Comparison of ENCODE assay signal across 8 cellular contexts in the genomic region with DNA sequence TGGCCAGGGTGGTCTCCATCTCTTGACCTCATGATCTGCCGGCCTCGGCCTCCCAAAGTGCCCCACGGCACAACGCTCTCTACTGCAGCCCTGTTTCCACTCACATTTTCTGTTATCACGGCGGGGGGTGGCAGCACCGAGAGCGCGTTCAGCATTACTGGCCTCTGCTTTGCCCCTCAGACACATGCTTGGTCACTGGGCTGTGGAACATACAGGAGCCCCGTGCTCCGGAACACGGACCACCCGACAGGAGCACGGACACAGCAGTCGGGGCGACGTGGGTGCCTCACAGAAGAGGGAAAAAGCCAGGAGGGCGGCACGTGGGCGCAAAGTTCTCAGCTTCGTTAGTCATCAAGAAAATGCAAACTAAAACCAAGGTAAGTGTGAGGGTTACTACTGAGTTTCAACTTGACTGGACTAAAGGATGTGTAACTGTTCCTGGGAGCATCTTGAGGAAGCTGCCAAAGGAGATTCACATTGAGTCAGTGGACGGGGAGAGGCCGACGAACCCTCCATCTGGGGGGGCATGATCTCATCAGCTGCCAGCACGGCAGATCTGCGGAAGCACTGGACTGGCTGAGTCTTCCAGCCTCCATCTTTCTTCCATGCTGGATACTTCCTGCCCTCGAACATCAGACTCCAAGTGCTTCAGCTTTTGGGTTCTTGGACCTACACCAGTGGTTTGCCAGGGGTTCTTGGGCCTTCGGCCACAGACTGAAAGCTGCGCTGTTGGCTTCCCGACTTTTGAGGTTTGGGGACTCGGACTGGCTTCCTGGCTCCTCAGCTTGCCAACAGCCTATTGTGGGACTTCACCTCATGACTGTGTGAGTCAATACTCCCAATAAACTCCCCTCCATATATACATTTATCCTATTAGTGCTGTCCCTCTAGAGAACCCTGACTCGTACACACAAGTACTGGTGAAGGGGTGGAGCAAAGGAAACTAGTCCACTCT.
DNase-seq lines count a peak whose midpoint lies in the region; ATAC-seq lines count a peak whose summit lies in the region.

No MANE protein-coding gene starts in this region.

- peaks cover 0 to 4% (median 0%) of the 10 kb centered on the region in 8 donors for H3K9me3 Mint-ChIP-seq in CD4-positive, alpha-beta memory T cell
- H3K9me3 Mint-ChIP-seq in activated CD4-positive, alpha-beta memory T cell treated with anti-CD3 and anti-CD28 coated beads for 36 hours, result no peaks in the 10 kb centered on the region
- no peaks in the 10 kb centered on the region for H3K9me3 Mint-ChIP-seq in stimulated activated effector memory CD8-positive, alpha-beta T cell treated with anti-CD3 and anti-CD28 coated beads, Interleukin-12 subunit alpha, Interleukin-12 subunit beta, amount 100 ng/mL, for 72 hours

- H3K4me1 Mint-ChIP-seq in CD4-positive, alpha-beta memory T cell, result peaks cover 65 to 91% (median 81%) of the 10 kb centered on the region in 4 donors
- peaks cover 89% of the 10 kb centered on the region for H3K4me1 Mint-ChIP-seq in activated CD4-positive, alpha-beta memory T cell treated with anti-CD3 and anti-CD28 coated beads for 36 hours (ENCODE audit: low read depth)
- peaks cover 95% of the 10 kb centered on the region for H3K4me1 Mint-ChIP-seq in stimulated activated effector memory CD8-positive, alpha-beta T cell treated with anti-CD3 and anti-CD28 coated beads, Interleukin-12 subunit alpha, Interleukin-12 subunit beta, amount 100 ng/mL, for 72 hours

- H3K27me3 Mint-ChIP-seq in CD4-positive, alpha-beta memory T cell, result no peaks in the 10 kb centered on the region
- no peaks in the 10 kb centered on the region for H3K27me3 Mint-ChIP-seq in activated CD4-positive, alpha-beta memory T cell treated with anti-CD3 and anti-CD28 coated beads for 36 hours

- H3K36me3 ChIP-seq in CD4-positive, alpha-beta memory T cell (ENCODE audit: insufficient read depth, low read length), result no peaks in the 10 kb centered on the region

- POLR2A ChIA-PET in CD4-positive, alpha-beta memory T cell (lab: Charles Lee; ENCODE audit: partially characterized antibody), result interaction anchor here (1.0 to 1.7 kb wide), 4 partner anchors 9 to 376 kb away, joined by 3 to 16 read pairs (median 4); no protein-coding TSS in a partner anchor
- POLR2A ChIA-PET in activated CD4-positive, alpha-beta memory T cell treated with anti-CD3 and anti-CD28 coated beads for 36 hours (lab: Charles Lee), result interaction anchor here (0.6 to 2.7 kb wide), 8 partner anchors 8 to 216 kb away, joined by 3 to 16 read pairs (median 4); partner anchors contain the start of gene SPG7

- no peak for DNase-seq in CD4-positive, alpha-beta memory T cell
- peak; percentile 91 for DNase-seq in HCEC 1CT
- DNase-seq in activated CD4-positive, alpha-beta memory T cell treated with anti-CD3 and anti-CD28 coated beads for 36 hours, result peak; percentile 90
- peak; percentile 26 for DNase-seq in left ventricle myocardium superior
- peak; percentile 43 to 77 for DNase-seq in stimulated activated effector memory CD8-positive, alpha-beta T cell treated with anti-CD3 and anti-CD28 coated beads, Interleukin-12 subunit alpha, Interleukin-12 subunit beta, amount 100 ng/mL, for 72 hours (ENCODE audit: low spot score in 2 of 2)
- DNase-seq in NOMO-1 treated with dmso at 0.1 percent for 144 hours (lab: John Stamatoyannopoulos, UW; ENCODE audit: unreplicated experiment), result no peak
- DNase-seq in kidney glomerular epithelial cell (lab: John Stamatoyannopoulos, UW), result no peak

- peaks cover 6 to 33% of the 10 kb centered on the region in 2 donors for H3K36me3 Mint-ChIP-seq in CD4-positive, alpha-beta memory T cell
- H3K36me3 Mint-ChIP-seq in activated CD4-positive, alpha-beta memory T cell treated with anti-CD3 and anti-CD28 coated beads for 36 hours, result peaks cover 16% of the 10 kb centered on the region
- peaks cover 80% of the 10 kb centered on the region for H3K36me3 Mint-ChIP-seq in stimulated activated effector memory CD8-positive, alpha-beta T cell treated with anti-CD3 and anti-CD28 coated beads, Interleukin-12 subunit alpha, Interleukin-12 subunit beta, amount 100 ng/mL, for 72 hours

- no peak overlapping the region for H3K27ac ChIP-seq in CD4-positive, alpha-beta memory T cell (ENCODE audit: low read depth, low read length)

- H3K27ac Mint-ChIP-seq in CD4-positive, alpha-beta memory T cell, result peak overlapping the region; percentile 66 to 92 (median 84)
- peak overlapping the region; percentile 84 for H3K27ac Mint-ChIP-seq in activated CD4-positive, alpha-beta memory T cell treated with anti-CD3 and anti-CD28 coated beads for 36 hours
- H3K27ac Mint-ChIP-seq in stimulated activated effector memory CD8-positive, alpha-beta T cell treated with anti-CD3 and anti-CD28 coated beads, Interleukin-12 subunit alpha, Interleukin-12 subunit beta, amount 100 ng/mL, for 72 hours, result peak overlapping the region; percentile 96

- H3K4me3 Mint-ChIP-seq in CD4-positive, alpha-beta memory T cell, result peak overlapping the region; percentile 45 to 83 (median 67)
- peak overlapping the region; percentile 63 for H3K4me3 Mint-ChIP-seq in activated CD4-positive, alpha-beta memory T cell treated with anti-CD3 and anti-CD28 coated beads for 36 hours
- peak overlapping the region; percentile 77 for H3K4me3 Mint-ChIP-seq in stimulated activated effector memory CD8-positive, alpha-beta T cell treated with anti-CD3 and anti-CD28 coated beads, Interleukin-12 subunit alpha, Interleukin-12 subunit beta, amount 100 ng/mL, for 72 hours

- H3K27me3 ChIP-seq in CD4-positive, alpha-beta memory T cell (ENCODE audit: insufficient read depth, low read length), result no peaks in the 10 kb centered on the region

- no peak for ATAC-seq in left ventricle myocardium superior
- ATAC-seq in stimulated activated effector memory CD8-positive, alpha-beta T cell treated with anti-CD3 and anti-CD28 coated beads, Interleukin-12 subunit alpha, Interleukin-12 subunit beta, amount 100 ng/mL, for 72 hours, result peak; percentile 85
- no peak for ATAC-seq in HG03159 (IDR thresholded peaks at IDR 0.05; ENCODE audit: unreplicated experiment)

- no peaks in the 10 kb centered on the region for H3K9me3 ChIP-seq in CD4-positive, alpha-beta memory T cell (ENCODE audit: control insufficient read depth in 1 of 2, low read length in 2 of 2)

- H3K4me3 ChIP-seq in CD4-positive, alpha-beta memory T cell (ENCODE audit: low read length in 2 of 2), result no peak overlapping the region

- CTCF ChIA-PET in CD4-positive, alpha-beta memory T cell (lab: Charles Lee; ENCODE audit: partially characterized antibody), result interaction anchor here (1.3 kb wide), 1 partner anchor 36 kb away, joined by 3 read pairs; no protein-coding TSS in a partner anchor
- CTCF ChIA-PET in activated CD4-positive, alpha-beta memory T cell treated with anti-CD3 and anti-CD28 coated beads for 36 hours (lab: Charles Lee), result interaction anchor here (0.7 to 0.9 kb wide), 2 partner anchors 14 to 37 kb away, joined by 3 read pairs; no protein-coding TSS in a partner anchor

- peaks cover 94% of the 10 kb centered on the region for H3K4me1 ChIP-seq in CD4-positive, alpha-beta memory T cell (ENCODE audit: insufficient read depth, low read length)

- intact Hi-C loops in CD4-positive, alpha-beta memory T cell (cut with micrococcal nuclease), result no loop called here
- intact Hi-C loops in activated CD4-positive, alpha-beta memory T cell treated with anti-CD3 and anti-CD28 coated beads for 36 hours (cut with micrococcal nuclease), result loop anchor here (1.0 to 5.0 kb wide), 6 partner anchors 8 to 238 kb away; partner anchors contain the start of genes ANKRD11 and RPL13
- intact Hi-C loops in left ventricle myocardium superior (cut with micrococcal nuclease), result no loop called here

Comparison
In these comparisons a context has a peak if more than half of its experiments do, and no peak if none do; other contexts are left out.
1. DNase-seq: peak in HCEC 1CT (single experiment), activated CD4-positive, alpha-beta memory T cell treated with anti-CD3 and anti-CD28 coated beads for 36 hours (single experiment), left ventricle myocardium superior (single experiment) and stimulated activated effector memory CD8-positive, alpha-beta T cell treated with anti-CD3 and anti-CD28 coated beads, Interleukin-12 subunit alpha, Interleukin-12 subunit beta, amount 100 ng/mL, for 72 hours (2 of 2); none in CD4-positive, alpha-beta memory T cell (0 of 5), NOMO-1 treated with dmso at 0.1 percent for 144 hours (single experiment) and kidney glomerular epithelial cell (single experiment).
2. Peak in every context shown above with its lines, with median percentiles within 50 percentile points of each other: H3K27ac Mint-ChIP-seq and H3K4me3 Mint-ChIP-seq.